30 cellular contexts compared by ENCODE assay signal in genomic region chr7:99539213-99539811, GRCh38. TPM values are rescaled to one million over a fixed set of nuclear protein-coding genes. Genes with fewer than 3 reads are reported as not detected.
"Had no signal": no experiment of that assay in that cellular context is flagged by ENCODE, and none has a peak within 500 bp of the region (broad histone marks: within the 10 kb centered on the region; RNA-seq: fewer than 3 reads in every experiment).

No MANE protein-coding gene starts in this region.

- ATAC-seq: activated CD8-positive, alpha-beta memory T cell treated with anti-CD3 and anti-CD28 coated beads, Interleukin-2, amount 10 ng/mL, durations not matched to agents 7 days and 5 days; activated T-cell treated with anti-CD3 and anti-CD28 coated beads, Interleukin-2, amount 50 U/mL, for 72 hours; WTC11 had no signal

- H3K27me3 ChIP-seq: ascending aorta, cardiac muscle cell, MG63 had no signal

- H3K4me1 ChIP-seq: ascending aorta had no signal

- H2AFZ ChIP-seq: PC-9 had no signal

- H3K36me3 ChIP-seq: cardiac muscle cell, MG63 had no signal

- H3K4me3 ChIP-seq: ascending aorta, cardiac muscle cell, MG63, PC-9 had no signal

- DNase-seq: activated CD4-positive, alpha-beta memory T cell treated with anti-CD3 and anti-CD28 coated beads, Interleukin-2, amount 10 ng/mL, durations not matched to agents 7 days and 5 days; activated CD4-positive, alpha-beta T cell treated with anti-CD3 and anti-CD28 coated beads for 48 hours; activated CD4-positive, CD25-positive, alpha-beta regulatory T cell treated with anti-CD3 and anti-CD28 coated beads, Interleukin-2, amount 50 U/mL, for 72 hours; activated CD8-positive, alpha-beta memory T cell treated with anti-CD3 and anti-CD28 coated beads for 24 hours; activated CD8-positive, alpha-beta memory T cell treated with anti-CD3 and anti-CD28 coated beads, Interleukin-2, amount 10 ng/mL, durations not matched to agents 7 days and 5 days; activated naive CD8-positive, alpha-beta T cell treated with anti-CD3 and anti-CD28 coated beads, Interleukin-2, amount 10 ng/mL, durations not matched to agents 7 days and 5 days; activated T-cell treated with anti-CD3 and anti-CD28 coated beads, Interleukin-2, amount 50 U/mL, for 1 hour; activated T-cell treated with anti-CD3 and anti-CD28 coated beads, Interleukin-2, amount 50 U/mL, for 72 hours; amygdala; Karpas-422; KBM-7; MG63; NCI-H1048; NCI-H1105 treated with DMSO at 0.1 percent for 48 hours; NCI-H1436; NCI-H1694; NCI-H1930; NCI-H2081 treated with DMSO at 0.1 percent for 48 hours; NCI-H226; NCI-H446 treated with DMSO at 0.1 percent for 48 hours; NCI-H524; PC-9; Right ventricle myocardium superior; SW 1271; T-helper 1 cell; T-helper 2 cell; T-helper 9 cell had no signal

- H3K27ac ChIP-seq: ascending aorta, cardiac muscle cell, PC-9 had no signal

- H3K4me2 ChIP-seq: PC-9 had no signal

- H3K9me3 ChIP-seq: MG63 had no signal

RNA-seq across cellular contexts. Expression of gene TMEM225B, which starts 58.8 kb away (rescaled TPM):
- total RNA-seq: Right ventricle myocardium superior had no signal
